In genomic region chr13:101416181-101417042, GRCh38 we compare ENCODE assay signal across 9 cellular contexts.
DNase-seq lines count a peak whose midpoint lies in the region; ATAC-seq and TF ChIP-seq lines count a peak whose summit lies in the region.
"Had no signal": no experiment of that assay in that cellular context is flagged by ENCODE, and none has a peak within 500 bp of the region (broad histone marks: within the 10 kb centered on the region; RNA-seq: fewer than 3 reads in every experiment).

Gene NALCN, minus strand, starts transcription at chr13:101416508. Its CDS starts 17,382 bp downstream, at chr13:101399126.

- no peaks in the 10 kb centered on the region for H3K36me3 ChIP-seq in stomach smooth muscle (ENCODE audit: control insufficient read depth in 2 of 2, insufficient read depth in 2 of 2, low read length in 2 of 2)

- H3K4me3 Mint-ChIP-seq in activated naive CD4-positive, alpha-beta T cell treated with anti-CD3 and anti-CD28 coated beads, Interleukin-2, amount 10 ng/mL, durations not matched to agents 7 days and 5 days: no peak within 1 kb of the TSS

- H3K27me3 ChIP-seq in stomach smooth muscle (ENCODE audit: control insufficient read depth in 1 of 2, insufficient read depth in 2 of 2, low read length in 2 of 2): peaks cover 6 to 15% of the 10 kb centered on the region in 2 donors

- H3K9me3 ChIP-seq in stomach smooth muscle (ENCODE audit: control insufficient read depth in 2 of 2, low read length in 2 of 2): no peaks in the 10 kb centered on the region

- no peaks in the 10 kb centered on the region for H3K36me3 Mint-ChIP-seq in activated naive CD4-positive, alpha-beta T cell treated with anti-CD3 and anti-CD28 coated beads, Interleukin-2, amount 10 ng/mL, durations not matched to agents 7 days and 5 days

- no peaks in the 10 kb centered on the region for H3K9me3 Mint-ChIP-seq in activated naive CD4-positive, alpha-beta T cell treated with anti-CD3 and anti-CD28 coated beads, Interleukin-2, amount 10 ng/mL, durations not matched to agents 7 days and 5 days

- H3K9ac ChIP-seq in stomach smooth muscle (ENCODE audit: low read length in 2 of 2): no peak within 1 kb of the TSS

- no peaks in the 10 kb centered on the region for H3K4me1 Mint-ChIP-seq in activated naive CD4-positive, alpha-beta T cell treated with anti-CD3 and anti-CD28 coated beads, Interleukin-2, amount 10 ng/mL, durations not matched to agents 7 days and 5 days

- H3K27me3 Mint-ChIP-seq in activated naive CD4-positive, alpha-beta T cell treated with anti-CD3 and anti-CD28 coated beads, Interleukin-2, amount 10 ng/mL, durations not matched to agents 7 days and 5 days: peaks cover 30% of the 10 kb centered on the region

- H3K27ac ChIP-seq in stomach smooth muscle (ENCODE audit: low read length): no peak within 1 kb of the TSS
- H3K27ac ChIP-seq: HL-60 had no signal

- H3K27ac Mint-ChIP-seq in activated naive CD4-positive, alpha-beta T cell treated with anti-CD3 and anti-CD28 coated beads, Interleukin-2, amount 10 ng/mL, durations not matched to agents 7 days and 5 days: no peak within 1 kb of the TSS

- CTCF ChIA-PET in activated naive CD4-positive, alpha-beta T cell treated with anti-CD3 and anti-CD28 coated beads, Interleukin-2, amount 10 ng/mL, durations not matched to agents 7 days and 5 days (lab: Charles Lee): no interaction called here

- ATAC-seq in HG03521 (IDR thresholded peaks at IDR 0.05; ENCODE audit: unreplicated experiment) (no peak), GM19324 (IDR thresholded peaks at IDR 0.05; ENCODE audit: low FRiP score, unreplicated experiment) (no peak)

- H3K4me3 ChIP-seq in cardiac fibroblast (replicated peaks in 1 of 2; ENCODE audit: low read depth in 2 of 2, low read length in 2 of 2): peak within 1 kb of the TSS; percentile 48 to 63
- peak within 1 kb of the TSS; percentile 58 to 70 for H3K4me3 ChIP-seq in stomach smooth muscle (ENCODE audit: low read length in 2 of 2)

- DNase-seq in D341Med (ENCODE audit: low spot score): peak; percentile 65
- peak; percentile 95 for DNase-seq in NCI-H1092 treated with DMSO at 0.1 percent for 48 hours (lab: John Stamatoyannopoulos, UW)
- DNase-seq in cardiac fibroblast (ENCODE audit: low read depth in 2 of 2): peak in 1 of 2 donors; percentile 36
- DNase-seq in left kidney (ENCODE audit: low read depth, low spot score): peak; percentile 71
- no peak for DNase-seq in activated naive CD4-positive, alpha-beta T cell treated with anti-CD3 and anti-CD28 coated beads, Interleukin-2, amount 10 ng/mL, durations not matched to agents 7 days and 5 days

- TF ChIP-seq CTCF in cardiac fibroblast (IDR thresholded peaks at IDR 0.05; ENCODE audit: low read depth, low read length): no peak

- H3K4me1 ChIP-seq in stomach smooth muscle (ENCODE audit: control insufficient read depth, insufficient read depth, low read length): no peaks in the 10 kb centered on the region
